ENCODE assay signal across 8 cellular contexts in the genomic region with DNA sequence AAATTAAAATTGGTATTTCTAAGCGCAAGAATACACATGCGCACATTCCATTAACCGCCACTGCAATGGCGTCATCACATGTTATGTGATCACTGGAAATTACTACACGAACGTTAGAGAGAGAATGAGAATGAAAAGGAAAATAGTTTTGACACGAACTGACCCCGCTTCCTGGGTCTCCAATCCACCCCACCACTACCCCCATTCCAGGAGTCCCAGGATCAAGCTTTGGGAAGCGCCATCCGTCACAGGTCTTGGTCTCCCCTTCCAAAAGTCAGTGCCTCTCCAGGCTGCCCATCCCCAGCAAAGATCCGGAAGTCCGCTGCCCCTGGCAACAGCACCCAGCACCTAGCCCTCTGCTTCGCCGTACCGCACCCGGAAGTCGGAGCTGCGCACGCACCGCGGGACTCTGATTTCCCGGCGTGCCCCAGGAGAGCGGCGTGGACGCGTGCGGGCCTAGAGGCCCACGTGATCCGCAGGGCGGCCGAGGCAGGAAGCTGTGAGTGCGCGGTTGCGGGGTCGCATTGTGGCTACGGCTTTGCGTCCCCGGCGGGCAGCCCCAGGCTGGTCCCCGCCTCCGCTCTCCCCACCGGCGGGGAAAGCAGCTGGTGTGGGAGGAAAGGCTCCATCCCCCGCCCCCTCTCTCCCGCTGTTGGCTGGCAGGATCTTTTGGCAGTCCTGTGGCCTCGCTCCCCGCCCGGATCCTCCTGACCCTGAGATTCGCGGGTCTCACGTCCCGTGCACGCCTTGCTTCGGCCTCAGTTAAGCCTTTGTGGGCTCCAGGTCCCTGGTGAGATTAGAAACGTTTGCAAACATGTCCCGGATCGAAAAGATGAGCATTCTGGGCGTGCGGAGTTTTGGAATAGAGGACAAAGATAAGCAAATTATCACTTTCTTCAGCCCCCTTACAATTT. TPM values are rescaled to one million over a fixed set of nuclear protein-coding genes. Genes with fewer than 3 reads are reported as not detected.
DNase-seq lines count a peak whose midpoint lies in the region; ATAC-seq and TF ChIP-seq lines count a peak whose summit lies in the region.

A gene (plus strand): TSS at position 467 of the 914 bp plus-strand sequence. CDS start 348 bp downstream, at position 815.

- peaks cover 6% of the 10 kb centered on the region for H3K36me3 Mint-ChIP-seq in activated naive CD8-positive, alpha-beta T cell
- H3K36me3 Mint-ChIP-seq in glutamatergic neuron (ENCODE audit: unreplicated experiment), result no peaks in the 10 kb centered on the region

- WGBS in testis, 2 donors, result 4 to 6% methylated on average over 20 to 60 of the region's 60 CpGs

- H2AFZ ChIP-seq in osteoblast (ENCODE audit: low read length), result peak within 1 kb of the TSS; percentile 96

- H3K36me3 ChIP-seq in osteoblast (ENCODE audit: insufficient read depth, low read length) (peaks cover 14% of the 10 kb centered on the region), testis (ENCODE audit: low read depth, missing control alignments) (no peaks in the 10 kb centered on the region)

- H3K4me3 ChIP-seq in osteoblast (ENCODE audit: insufficient read depth, low read length) (peak within 1 kb of the TSS; percentile 92), testis (peak within 1 kb of the TSS; percentile 75 to 85)

- H3K4me1 Mint-ChIP-seq in activated naive CD8-positive, alpha-beta T cell (ENCODE audit: low read depth), result peaks cover 31% of the 10 kb centered on the region
- H3K4me1 Mint-ChIP-seq in glutamatergic neuron (ENCODE audit: low read depth, unreplicated experiment), result peaks cover 10% of the 10 kb centered on the region

- peak; percentile 97 for ATAC-seq in HG02623 (IDR thresholded peaks at IDR 0.05; ENCODE audit: unreplicated experiment)

- H3K27ac ChIP-seq in osteoblast (ENCODE audit: low read depth, low read length) (peak within 1 kb of the TSS; percentile 88), testis (peak within 1 kb of the TSS; percentile 71 to 91)

- peaks cover 39% of the 10 kb centered on the region for H3K79me2 ChIP-seq in osteoblast (ENCODE audit: insufficient read depth, low read length)

- TF ChIP-seq POLR2A in testis (IDR thresholded peaks at IDR 0.05), result peak; percentile 31

- peak; percentile 85 for DNase-seq in GM10266 (ENCODE audit: extremely low spot score)
- DNase-seq in NCI-H1105 (lab: John Stamatoyannopoulos, UW), result peak; percentile 58
- DNase-seq in SKM-1 treated with dmso at 0.1 percent for 144 hours (lab: John Stamatoyannopoulos, UW; ENCODE audit: unreplicated experiment), result peak; percentile 95
- peak; percentile 96 for DNase-seq in glutamatergic neuron
- peak; percentile 97 for DNase-seq in osteoblast (ENCODE audit: insufficient read length, low spot score, missing footprints)
- peak; percentile 95 for DNase-seq in testis

- H3K9me3 ChIP-seq in osteoblast (ENCODE audit: low read depth, low read length) (no peaks in the 10 kb centered on the region), testis (no peaks in the 10 kb centered on the region)

- H3K4me1 ChIP-seq in osteoblast (ENCODE audit: insufficient read depth, low read length) (peaks cover 11% of the 10 kb centered on the region), testis (peaks cover 16% of the 10 kb centered on the region)

- H3K27ac Mint-ChIP-seq in activated naive CD8-positive, alpha-beta T cell, result peak within 1 kb of the TSS; percentile 99
- peak within 1 kb of the TSS; percentile 94 for H3K27ac Mint-ChIP-seq in glutamatergic neuron (ENCODE audit: unreplicated experiment)

- peaks cover 5% of the 10 kb centered on the region for H3K9me3 Mint-ChIP-seq in activated naive CD8-positive, alpha-beta T cell (ENCODE audit: low read depth)
- H3K9me3 Mint-ChIP-seq in glutamatergic neuron (ENCODE audit: unreplicated experiment), result peaks cover 7% of the 10 kb centered on the region

- H3K4me2 ChIP-seq in osteoblast (ENCODE audit: insufficient read depth, low read length), result peak within 1 kb of the TSS; percentile 98

- H3K27me3 Mint-ChIP-seq in activated naive CD8-positive, alpha-beta T cell, result no peaks in the 10 kb centered on the region
- H3K27me3 Mint-ChIP-seq in glutamatergic neuron (ENCODE audit: unreplicated experiment), result no peaks in the 10 kb centered on the region

- no peaks in the 10 kb centered on the region for H3K27me3 ChIP-seq in osteoblast (ENCODE audit: insufficient read depth, low read length)
- no peaks in the 10 kb centered on the region for H3K27me3 ChIP-seq in testis

- intact Hi-C loops in testis (cut with DNase I; ENCODE audit: low total_unique reads), result no loop called here

- TF ChIP-seq CTCF in GM10266 (IDR thresholded peaks at IDR 0.05; ENCODE audit: control insufficient read depth, insufficient read depth, low read depth, missing control alignments) (no peak), glutamatergic neuron (IDR thresholded peaks at IDR 0.05; ENCODE audit: partially characterized antibody, unreplicated experiment) (no peak), osteoblast (IDR thresholded peaks at IDR 0.05; ENCODE audit: extremely low read depth, low read depth, low read length) (no peak), testis (IDR thresholded peaks at IDR 0.05) (no peak)

- peak within 1 kb of the TSS; percentile 99 for H3K4me3 Mint-ChIP-seq in activated naive CD8-positive, alpha-beta T cell
- H3K4me3 Mint-ChIP-seq in glutamatergic neuron (ENCODE audit: unreplicated experiment), result peak within 1 kb of the TSS; percentile 98

- H4K20me1 ChIP-seq in osteoblast (ENCODE audit: insufficient read depth, low read length), result peaks cover under 1% of the 10 kb centered on the region

RNA-seq across cellular contexts. Expression of the gene that starts here (rescaled TPM):
- total RNA-seq in glutamatergic neuron (ENCODE audit: unreplicated experiment) (34.9 TPM), osteoblast (39.4 and 47.7 TPM in 2 replicates), testis (10 to 100 TPM; 38.6 to 41.6 TPM)
- 5.0 TPM for polyA plus RNA-seq in testis (ENCODE audit: insufficient read depth, low read depth, low replicate concordance)

Comparison
In these comparisons a context has a peak if more than half of its experiments do, and no peak if none do; other contexts are left out.
1. Peak in every context shown above with its lines: DNase-seq, ATAC-seq, H3K4me3 ChIP-seq and H3K27ac ChIP-seq.